Comparison of ENCODE assay signal across 1 cellular context in the genomic region with DNA sequence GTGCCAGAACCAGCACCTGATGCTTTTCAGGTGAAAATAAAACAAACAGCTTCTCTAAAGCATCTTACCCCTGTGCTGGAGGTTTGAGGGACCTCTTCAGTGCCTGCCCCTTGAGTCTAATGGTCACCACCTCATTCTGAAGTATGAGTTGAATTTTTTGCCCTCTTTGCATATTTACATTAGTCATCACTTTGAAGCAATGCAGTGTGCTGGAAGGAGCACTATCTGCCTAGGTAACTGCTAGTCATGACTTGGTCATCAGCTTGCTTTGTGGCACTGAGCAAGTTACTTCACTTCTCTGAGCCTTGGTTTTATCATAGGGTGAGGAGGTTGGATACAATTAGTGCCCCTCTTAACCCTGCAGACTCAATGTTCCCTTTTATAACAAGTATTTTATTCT.
TF ChIP-seq lines count a peak whose summit lies in the region.

No MANE protein-coding gene starts in this region.

TF ChIP-seq in IMR-90, 13 proteins besides CTCF, POLR2A, EP300 and RAD21:
- no peak for TF ChIP-seq CEBPB (IDR thresholded peaks at IDR 0.05; ENCODE audit: low read depth, low read length)
- TF ChIP-seq CHD1 (IDR thresholded peaks at IDR 0.05; ENCODE audit: low read depth, low read length): no peak
- peak; percentile 71 for TF ChIP-seq MAFK (IDR thresholded peaks at IDR 0.05; ENCODE audit: low read depth, low read length)
- TF ChIP-seq FOS (IDR thresholded peaks at IDR 0.05; ENCODE audit: low read depth, low read length): 0 out of 2 replicates have a peak, but pooled peaks have one; percentile 7
